ENCODE assay signal across 1 cellular context in the genomic region with DNA sequence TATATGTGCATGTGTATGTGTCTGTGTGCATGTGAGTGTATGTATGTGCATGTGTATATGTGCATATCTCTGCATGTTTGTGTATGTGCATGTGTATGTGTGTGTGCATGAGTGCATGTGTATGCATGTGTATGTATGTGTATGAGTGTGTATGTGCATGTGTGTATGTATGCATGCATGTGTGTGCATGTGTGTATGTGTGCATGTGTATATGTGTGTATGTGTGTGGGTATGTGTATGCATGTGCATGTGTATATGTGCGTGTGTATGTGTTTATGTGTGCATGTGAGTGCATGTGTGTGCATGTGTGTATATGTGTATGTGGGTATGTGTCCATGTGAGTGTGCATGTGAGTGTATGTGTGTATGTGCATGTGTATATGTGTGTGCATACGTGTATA.
TF ChIP-seq lines count a peak whose summit lies in the region.
"Not testable (repeated sequence)": the region's sequence is repeated elsewhere in the genome, so short reads cannot be mapped to it uniquely, and the experiment has no call there.

No MANE protein-coding gene starts in this region.

TF ChIP-seq in HepG2, 621 proteins besides CTCF, POLR2A, EP300 and RAD21:
- 0 out of 2 replicates have a peak, but pooled peaks have one; percentile 22 for TF ChIP-seq FOXP1 (IDR thresholded peaks at IDR 0.05)
- TF ChIP-seq FOXP1 (CRISPR knock-in tag; IDR thresholded peaks at IDR 0.05) = not testable (repeated sequence)
- TF ChIP-seq, protein P1, sequence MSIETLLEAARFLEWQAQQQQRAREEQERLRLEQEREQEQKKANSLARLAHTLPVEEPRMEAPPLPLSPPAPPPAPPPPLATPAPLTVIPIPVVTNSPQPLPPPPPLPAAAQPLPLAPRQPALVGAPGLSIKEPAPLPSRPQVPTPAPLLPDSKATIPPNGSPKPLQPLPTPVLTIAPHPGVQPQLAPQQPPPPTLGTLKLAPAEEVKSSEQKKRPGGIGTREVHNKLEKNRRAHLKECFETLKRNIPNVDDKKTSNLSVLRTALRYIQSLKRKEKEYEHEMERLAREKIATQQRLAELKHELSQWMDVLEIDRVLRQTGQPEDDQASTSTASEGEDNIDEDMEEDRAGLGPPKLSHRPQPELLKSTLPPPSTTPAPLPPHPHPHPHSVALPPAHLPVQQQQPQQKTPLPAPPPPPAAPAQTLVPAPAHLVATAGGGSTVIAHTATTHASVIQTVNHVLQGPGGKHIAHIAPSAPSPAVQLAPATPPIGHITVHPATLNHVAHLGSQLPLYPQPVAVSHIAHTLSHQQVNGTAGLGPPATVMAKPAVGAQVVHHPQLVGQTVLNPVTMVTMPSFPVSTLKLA (IDR thresholded peaks at IDR 0.05) = peak; percentile 91
